In genomic region chr16:8492690-8493089, GRCh38 we compare ENCODE assay signal across 8 cellular contexts.
"Had no signal": no experiment of that assay in that cellular context is flagged by ENCODE, and none has a peak within 500 bp of the region (broad histone marks: within the 10 kb centered on the region; RNA-seq: fewer than 3 reads in every experiment).

No MANE protein-coding gene starts in this region.

- FAIRE-seq: G401.6, GM12878, GM12891, GM12892, GM18507, GM19239 had no signal

- ATAC-seq: GM12878 had no signal

- DNase-seq: GDM1, GF-D8 had no signal

- H3K4me3 ChIP-seq: GM12878 had no signal
